Comparison of ENCODE assay signal across 1 cellular context in genomic region chr6:37170273-37171140, GRCh38.
TF ChIP-seq lines count a peak whose summit lies in the region.

No MANE protein-coding gene starts in this region.

TF ChIP-seq in K562, 482 proteins besides CTCF, POLR2A, EP300 and RAD21 (continued from another document and continues in another):
- TF ChIP-seq, protein P1, sequence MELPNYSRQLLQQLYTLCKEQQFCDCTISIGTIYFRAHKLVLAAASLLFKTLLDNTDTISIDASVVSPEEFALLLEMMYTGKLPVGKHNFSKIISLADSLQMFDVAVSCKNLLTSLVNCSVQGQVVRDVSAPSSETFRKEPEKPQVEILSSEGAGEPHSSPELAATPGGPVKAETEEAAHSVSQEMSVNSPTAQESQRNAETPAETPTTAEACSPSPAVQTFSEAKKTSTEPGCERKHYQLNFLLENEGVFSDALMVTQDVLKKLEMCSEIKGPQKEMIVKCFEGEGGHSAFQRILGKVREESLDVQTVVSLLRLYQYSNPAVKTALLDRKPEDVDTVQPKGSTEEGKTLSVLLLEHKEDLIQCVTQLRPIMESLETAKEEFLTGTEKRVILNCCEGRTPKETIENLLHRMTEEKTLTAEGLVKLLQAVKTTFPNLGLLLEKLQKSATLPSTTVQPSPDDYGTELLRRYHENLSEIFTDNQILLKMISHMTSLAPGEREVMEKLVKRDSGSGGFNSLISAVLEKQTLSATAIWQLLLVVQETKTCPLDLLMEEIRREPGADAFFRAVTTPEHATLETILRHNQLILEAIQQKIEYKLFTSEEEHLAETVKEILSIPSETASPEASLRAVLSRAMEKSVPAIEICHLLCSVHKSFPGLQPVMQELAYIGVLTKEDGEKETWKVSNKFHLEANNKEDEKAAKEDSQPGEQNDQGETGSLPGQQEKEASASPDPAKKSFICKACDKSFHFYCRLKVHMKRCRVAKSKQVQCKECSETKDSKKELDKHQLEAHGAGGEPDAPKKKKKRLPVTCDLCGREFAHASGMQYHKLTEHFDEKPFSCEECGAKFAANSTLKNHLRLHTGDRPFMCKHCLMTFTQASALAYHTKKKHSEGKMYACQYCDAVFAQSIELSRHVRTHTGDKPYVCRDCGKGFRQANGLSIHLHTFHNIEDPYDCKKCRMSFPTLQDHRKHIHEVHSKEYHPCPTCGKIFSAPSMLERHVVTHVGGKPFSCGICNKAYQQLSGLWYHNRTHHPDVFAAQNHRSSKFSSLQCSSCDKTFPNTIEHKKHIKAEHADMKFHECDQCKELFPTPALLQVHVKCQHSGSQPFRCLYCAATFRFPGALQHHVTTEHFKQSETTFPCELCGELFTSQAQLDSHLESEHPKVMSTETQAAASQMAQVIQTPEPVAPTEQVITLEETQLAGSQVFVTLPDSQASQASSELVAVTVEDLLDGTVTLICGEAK (IDR thresholded peaks at IDR 0.05) = no peak
- TF ChIP-seq, protein P1 (CRISPR knock-in tag; IDR thresholded peaks at IDR 0.05) = no peak
- TF ChIP-seq ZNF764 (CRISPR knock-in tag; IDR thresholded peaks at IDR 0.05; ENCODE audit: low read depth) = 0 out of 2 replicates have a peak, but pooled peaks have one; percentile 44
- no peak for TF ChIP-seq TRIM24 (IDR thresholded peaks at IDR 0.05)
- TF ChIP-seq ZNF133 (CRISPR knock-in tag; IDR thresholded peaks at IDR 0.05) = no peak
- TF ChIP-seq ZNF124 (CRISPR knock-in tag; IDR thresholded peaks at IDR 0.05) = no peak
- no peak for TF ChIP-seq FOXJ2 (tag; IDR thresholded peaks at IDR 0.05)
- no peak for TF ChIP-seq PRMT5 (CRISPR knock-in tag; IDR thresholded peaks at IDR 0.05)
- no peak; the same call in 1 of the 2 replicates for TF ChIP-seq ELF2 (CRISPR knock-in tag; IDR thresholded peaks at IDR 0.05)
- TF ChIP-seq CBFB (CRISPR knock-in tag; IDR thresholded peaks at IDR 0.05) = peak; percentile 86; the same call in 1 of the 2 replicates
- TF ChIP-seq, protein P2, sequence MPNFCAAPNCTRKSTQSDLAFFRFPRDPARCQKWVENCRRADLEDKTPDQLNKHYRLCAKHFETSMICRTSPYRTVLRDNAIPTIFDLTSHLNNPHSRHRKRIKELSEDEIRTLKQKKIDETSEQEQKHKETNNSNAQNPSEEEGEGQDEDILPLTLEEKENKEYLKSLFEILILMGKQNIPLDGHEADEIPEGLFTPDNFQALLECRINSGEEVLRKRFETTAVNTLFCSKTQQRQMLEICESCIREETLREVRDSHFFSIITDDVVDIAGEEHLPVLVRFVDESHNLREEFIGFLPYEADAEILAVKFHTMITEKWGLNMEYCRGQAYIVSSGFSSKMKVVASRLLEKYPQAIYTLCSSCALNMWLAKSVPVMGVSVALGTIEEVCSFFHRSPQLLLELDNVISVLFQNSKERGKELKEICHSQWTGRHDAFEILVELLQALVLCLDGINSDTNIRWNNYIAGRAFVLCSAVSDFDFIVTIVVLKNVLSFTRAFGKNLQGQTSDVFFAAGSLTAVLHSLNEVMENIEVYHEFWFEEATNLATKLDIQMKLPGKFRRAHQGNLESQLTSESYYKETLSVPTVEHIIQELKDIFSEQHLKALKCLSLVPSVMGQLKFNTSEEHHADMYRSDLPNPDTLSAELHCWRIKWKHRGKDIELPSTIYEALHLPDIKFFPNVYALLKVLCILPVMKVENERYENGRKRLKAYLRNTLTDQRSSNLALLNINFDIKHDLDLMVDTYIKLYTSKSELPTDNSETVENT (CRISPR knock-in tag; IDR thresholded peaks at IDR 0.05) = peak; percentile 98
- TF ChIP-seq ZC3H8 (IDR thresholded peaks at IDR 0.05) = no peak
- TF ChIP-seq, protein P3, sequence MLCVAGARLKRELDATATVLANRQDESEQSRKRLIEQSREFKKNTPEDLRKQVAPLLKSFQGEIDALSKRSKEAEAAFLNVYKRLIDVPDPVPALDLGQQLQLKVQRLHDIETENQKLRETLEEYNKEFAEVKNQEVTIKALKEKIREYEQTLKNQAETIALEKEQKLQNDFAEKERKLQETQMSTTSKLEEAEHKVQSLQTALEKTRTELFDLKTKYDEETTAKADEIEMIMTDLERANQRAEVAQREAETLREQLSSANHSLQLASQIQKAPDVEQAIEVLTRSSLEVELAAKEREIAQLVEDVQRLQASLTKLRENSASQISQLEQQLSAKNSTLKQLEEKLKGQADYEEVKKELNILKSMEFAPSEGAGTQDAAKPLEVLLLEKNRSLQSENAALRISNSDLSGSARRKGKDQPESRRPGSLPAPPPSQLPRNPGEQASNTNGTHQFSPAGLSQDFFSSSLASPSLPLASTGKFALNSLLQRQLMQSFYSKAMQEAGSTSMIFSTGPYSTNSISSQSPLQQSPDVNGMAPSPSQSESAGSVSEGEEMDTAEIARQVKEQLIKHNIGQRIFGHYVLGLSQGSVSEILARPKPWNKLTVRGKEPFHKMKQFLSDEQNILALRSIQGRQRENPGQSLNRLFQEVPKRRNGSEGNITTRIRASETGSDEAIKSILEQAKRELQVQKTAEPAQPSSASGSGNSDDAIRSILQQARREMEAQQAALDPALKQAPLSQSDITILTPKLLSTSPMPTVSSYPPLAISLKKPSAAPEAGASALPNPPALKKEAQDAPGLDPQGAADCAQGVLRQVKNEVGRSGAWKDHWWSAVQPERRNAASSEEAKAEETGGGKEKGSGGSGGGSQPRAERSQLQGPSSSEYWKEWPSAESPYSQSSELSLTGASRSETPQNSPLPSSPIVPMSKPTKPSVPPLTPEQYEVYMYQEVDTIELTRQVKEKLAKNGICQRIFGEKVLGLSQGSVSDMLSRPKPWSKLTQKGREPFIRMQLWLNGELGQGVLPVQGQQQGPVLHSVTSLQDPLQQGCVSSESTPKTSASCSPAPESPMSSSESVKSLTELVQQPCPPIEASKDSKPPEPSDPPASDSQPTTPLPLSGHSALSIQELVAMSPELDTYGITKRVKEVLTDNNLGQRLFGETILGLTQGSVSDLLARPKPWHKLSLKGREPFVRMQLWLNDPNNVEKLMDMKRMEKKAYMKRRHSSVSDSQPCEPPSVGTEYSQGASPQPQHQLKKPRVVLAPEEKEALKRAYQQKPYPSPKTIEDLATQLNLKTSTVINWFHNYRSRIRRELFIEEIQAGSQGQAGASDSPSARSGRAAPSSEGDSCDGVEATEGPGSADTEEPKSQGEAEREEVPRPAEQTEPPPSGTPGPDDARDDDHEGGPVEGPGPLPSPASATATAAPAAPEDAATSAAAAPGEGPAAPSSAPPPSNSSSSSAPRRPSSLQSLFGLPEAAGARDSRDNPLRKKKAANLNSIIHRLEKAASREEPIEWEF (CRISPR knock-in tag; IDR thresholded peaks at IDR 0.05) = no peak
- TF ChIP-seq DIDO1 (tag; IDR thresholded peaks at IDR 0.05; ENCODE audit: low read depth) = no peak
- TF ChIP-seq, protein P4, sequence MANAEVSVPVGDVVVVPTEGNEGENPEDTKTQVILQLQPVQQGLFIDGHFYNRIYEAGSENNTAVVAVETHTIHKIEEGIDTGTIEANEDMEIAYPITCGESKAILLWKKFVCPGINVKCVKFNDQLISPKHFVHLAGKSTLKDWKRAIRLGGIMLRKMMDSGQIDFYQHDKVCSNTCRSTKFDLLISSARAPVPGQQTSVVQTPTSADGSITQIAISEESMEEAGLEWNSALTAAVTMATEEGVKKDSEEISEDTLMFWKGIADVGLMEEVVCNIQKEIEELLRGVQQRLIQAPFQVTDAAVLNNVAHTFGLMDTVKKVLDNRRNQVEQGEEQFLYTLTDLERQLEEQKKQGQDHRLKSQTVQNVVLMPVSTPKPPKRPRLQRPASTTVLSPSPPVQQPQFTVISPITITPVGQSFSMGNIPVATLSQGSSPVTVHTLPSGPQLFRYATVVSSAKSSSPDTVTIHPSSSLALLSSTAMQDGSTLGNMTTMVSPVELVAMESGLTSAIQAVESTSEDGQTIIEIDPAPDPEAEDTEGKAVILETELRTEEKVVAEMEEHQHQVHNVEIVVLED (CRISPR knock-in tag; IDR thresholded peaks at IDR 0.05) = no peak
- TF ChIP-seq MAZ (CRISPR knock-in tag; conservative IDR thresholded peaks at IDR 0.05 in 1 of 2, IDR thresholded peaks at IDR 0.05 in 1 of 2) = peak; percentile 57 to 70; a peak in 2 of 4 replicates
- TF ChIP-seq ZNF347 (CRISPR knock-in tag; IDR thresholded peaks at IDR 0.05; ENCODE audit: low read depth) = no peak
- TF ChIP-seq CC2D1A (IDR thresholded peaks at IDR 0.05) = no peak
- TF ChIP-seq CBX1 (IDR thresholded peaks at IDR 0.05; ENCODE audit: low read depth) = peak; percentile 85; the same call in 1 of the 2 replicates
- TF ChIP-seq ZNF143 (CRISPR knock-in tag; IDR thresholded peaks at IDR 0.05) = 0 out of 2 replicates have a peak, but pooled peaks have one; percentile 13
- no peak for TF ChIP-seq RAD51 (IDR thresholded peaks at IDR 0.05; ENCODE audit: borderline replicate concordance, low read depth)
- peak; percentile 29 for TF ChIP-seq FIP1L1 (IDR thresholded peaks at IDR 0.05; ENCODE audit: low read depth, low read length, poor library complexity, severe bottlenecking)
- TF ChIP-seq, protein P5, sequence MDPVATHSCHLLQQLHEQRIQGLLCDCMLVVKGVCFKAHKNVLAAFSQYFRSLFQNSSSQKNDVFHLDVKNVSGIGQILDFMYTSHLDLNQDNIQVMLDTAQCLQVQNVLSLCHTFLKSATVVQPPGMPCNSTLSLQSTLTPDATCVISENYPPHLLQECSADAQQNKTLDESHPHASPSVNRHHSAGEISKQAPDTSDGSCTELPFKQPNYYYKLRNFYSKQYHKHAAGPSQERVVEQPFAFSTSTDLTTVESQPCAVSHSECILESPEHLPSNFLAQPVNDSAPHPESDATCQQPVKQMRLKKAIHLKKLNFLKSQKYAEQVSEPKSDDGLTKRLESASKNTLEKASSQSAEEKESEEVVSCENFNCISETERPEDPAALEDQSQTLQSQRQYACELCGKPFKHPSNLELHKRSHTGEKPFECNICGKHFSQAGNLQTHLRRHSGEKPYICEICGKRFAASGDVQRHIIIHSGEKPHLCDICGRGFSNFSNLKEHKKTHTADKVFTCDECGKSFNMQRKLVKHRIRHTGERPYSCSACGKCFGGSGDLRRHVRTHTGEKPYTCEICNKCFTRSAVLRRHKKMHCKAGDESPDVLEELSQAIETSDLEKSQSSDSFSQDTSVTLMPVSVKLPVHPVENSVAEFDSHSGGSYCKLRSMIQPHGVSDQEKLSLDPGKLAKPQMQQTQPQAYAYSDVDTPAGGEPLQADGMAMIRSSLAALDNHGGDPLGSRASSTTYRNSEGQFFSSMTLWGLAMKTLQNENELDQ (CRISPR knock-in tag; IDR thresholded peaks at IDR 0.05; ENCODE audit: borderline replicate concordance) = no peak
- TF ChIP-seq CTCFL (IDR thresholded peaks at IDR 0.05; ENCODE audit: borderline replicate concordance, insufficient read depth, low read depth, low read length, poor library complexity, severe bottlenecking) = peak; percentile 1
- TF ChIP-seq DMBX1 (CRISPR knock-in tag; IDR thresholded peaks at IDR 0.05; ENCODE audit: borderline replicate concordance) = 0 out of 2 replicates have a peak, but pooled peaks have one; percentile 29
- TF ChIP-seq, protein P6, sequence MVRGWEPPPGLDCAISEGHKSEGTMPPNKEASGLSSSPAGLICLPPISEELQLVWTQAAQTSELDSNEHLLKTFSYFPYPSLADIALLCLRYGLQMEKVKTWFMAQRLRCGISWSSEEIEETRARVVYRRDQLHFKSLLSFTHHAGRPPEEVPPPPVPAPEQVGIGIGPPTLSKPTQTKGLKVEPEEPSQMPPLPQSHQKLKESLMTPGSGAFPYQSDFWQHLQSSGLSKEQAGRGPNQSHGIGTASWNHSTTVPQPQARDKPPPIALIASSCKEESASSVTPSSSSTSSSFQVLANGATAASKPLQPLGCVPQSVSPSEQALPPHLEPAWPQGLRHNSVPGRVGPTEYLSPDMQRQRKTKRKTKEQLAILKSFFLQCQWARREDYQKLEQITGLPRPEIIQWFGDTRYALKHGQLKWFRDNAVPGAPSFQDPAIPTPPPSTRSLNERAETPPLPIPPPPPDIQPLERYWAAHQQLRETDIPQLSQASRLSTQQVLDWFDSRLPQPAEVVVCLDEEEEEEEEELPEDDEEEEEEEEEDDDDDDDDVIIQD (CRISPR knock-in tag; IDR thresholded peaks at IDR 0.05) = no peak
- TF ChIP-seq, protein P7, sequence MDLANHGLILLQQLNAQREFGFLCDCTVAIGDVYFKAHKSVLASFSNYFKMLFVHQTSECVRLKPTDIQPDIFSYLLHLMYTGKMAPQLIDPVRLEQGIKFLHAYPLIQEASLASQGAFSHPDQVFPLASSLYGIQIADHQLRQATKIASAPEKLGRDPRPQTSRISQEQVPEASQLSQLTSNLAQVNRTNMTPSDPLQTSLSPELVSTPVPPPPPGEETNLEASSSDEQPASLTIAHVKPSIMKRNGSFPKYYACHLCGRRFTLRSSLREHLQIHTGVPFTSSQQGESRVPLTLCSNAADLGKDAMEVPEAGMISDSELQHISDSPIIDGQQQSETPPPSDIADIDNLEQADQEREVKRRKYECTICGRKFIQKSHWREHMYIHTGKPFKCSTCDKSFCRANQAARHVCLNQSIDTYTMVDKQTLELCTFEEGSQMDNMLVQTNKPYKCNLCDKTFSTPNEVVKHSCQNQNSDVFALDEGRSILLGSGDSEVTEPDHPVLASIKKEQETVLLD (IDR thresholded peaks at IDR 0.05) = no peak
